17 cellular contexts compared by ENCODE assay signal in the genomic region with DNA sequence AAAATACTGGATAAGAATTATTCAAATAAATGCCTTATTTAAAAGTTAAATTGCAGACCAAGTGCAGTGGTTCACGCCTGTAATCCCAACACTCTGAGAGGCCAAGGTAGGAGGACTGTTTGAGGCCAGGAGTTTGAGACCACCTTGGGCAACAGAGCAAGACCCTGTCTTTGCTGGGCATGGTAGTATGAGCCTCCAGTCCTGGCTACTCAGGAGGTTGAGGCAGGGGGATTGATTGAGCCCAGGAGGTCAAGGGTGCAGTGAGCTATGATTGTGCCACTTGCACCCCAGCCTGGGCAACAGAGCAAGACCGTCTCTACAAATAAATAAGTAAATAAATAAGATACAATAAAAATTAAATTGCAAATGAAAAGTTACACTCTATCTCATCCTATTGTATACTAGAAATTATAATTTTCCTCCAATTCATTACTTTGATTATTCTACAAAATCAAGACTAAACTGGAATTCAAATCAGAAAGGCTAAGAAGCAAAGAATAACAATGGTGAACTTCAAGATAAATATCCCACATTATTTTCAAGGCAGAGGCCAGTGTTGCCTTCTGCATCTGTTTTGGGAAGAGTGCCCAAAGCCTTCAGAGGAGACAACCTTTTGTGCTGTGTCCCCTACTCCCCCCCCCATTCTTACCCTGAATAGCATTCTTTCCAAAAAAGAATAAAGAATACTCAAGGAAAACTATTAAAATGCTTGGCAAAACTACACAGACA.
DNase-seq lines count a peak whose midpoint lies in the region; ATAC-seq, FAIRE-seq and TF ChIP-seq lines count a peak whose summit lies in the region.
"Had no signal": no experiment of that assay in that cellular context is flagged by ENCODE, and none has a peak within 500 bp of the region (broad histone marks: within the 10 kb centered on the region; RNA-seq: fewer than 3 reads in every experiment).

No MANE protein-coding gene starts in this region.

- no peak for TF ChIP-seq CTCF in A549 (IDR thresholded peaks at IDR 0.05)
- TF ChIP-seq CTCF in body of pancreas (IDR thresholded peaks at IDR 0.05): no peak
- no peak for TF ChIP-seq CTCF in psoas muscle (IDR thresholded peaks at IDR 0.05)
- no peak for TF ChIP-seq CTCF in Peyer's patch (IDR thresholded peaks at IDR 0.05)

- WGBS in A549 (ENCODE audit: missing lambda C conversion rate): 89% methylated on average over 2 of the region's 2 CpGs
- 96 to 98% methylated on average over 2 of the region's 2 CpGs for WGBS in body of pancreas, 2 donors
- 90% methylated on average over 2 of the region's 2 CpGs for WGBS in right cardiac atrium
- WGBS in psoas muscle, 3 donors: 69 to 98% (median 98%) methylated on average over 2 of the region's 2 CpGs
- 67 to 98% methylated on average over 2 of the region's 2 CpGs for WGBS in aorta, 2 donors

- POLR2A ChIA-PET in A549 (lab: Yijun Ruan, JAX): no interaction called here

- no peak for FAIRE-seq in A549 (lab: Jason Lieb, UNC)

- TF ChIP-seq POLR2A in A549 (IDR thresholded peaks at IDR 0.05; ENCODE audit: low read length) (no peak), body of pancreas (IDR thresholded peaks at IDR 0.05) (no peak), Peyer's patch (IDR thresholded peaks at IDR 0.05) (no peak)

- TF ChIP-seq EP300 in A549 (IDR thresholded peaks at IDR 0.05): no peak

- no peaks in the 10 kb centered on the region for H3K36me3 ChIP-seq in body of pancreas (replicated peaks in 1 of 2; ENCODE audit: insufficient read depth in 1 of 2, low read depth in 2 of 2)
- H3K36me3 ChIP-seq in psoas muscle (ENCODE audit: insufficient read depth in 1 of 2, low read depth in 1 of 2): no peaks in the 10 kb centered on the region
- H3K36me3 ChIP-seq in Peyer's patch: no peaks in the 10 kb centered on the region
- no peaks in the 10 kb centered on the region for H3K36me3 ChIP-seq in aorta (ENCODE audit: control insufficient read depth in 1 of 2, insufficient read depth in 2 of 2, low read length in 1 of 2)
- H3K36me3 ChIP-seq: cardiac muscle cell, ovary, spleen had no signal

- H3K27me3 ChIP-seq in body of pancreas (no peaks in the 10 kb centered on the region), right cardiac atrium (ENCODE audit: control insufficient read depth, insufficient read depth) (no peaks in the 10 kb centered on the region), psoas muscle (ENCODE audit: insufficient read depth in 3 of 3, low read length in 2 of 3) (no peaks in the 10 kb centered on the region), Peyer's patch (no peaks in the 10 kb centered on the region), aorta (ENCODE audit: control insufficient read depth in 1 of 2, insufficient read depth in 2 of 2, low read length in 1 of 2) (no peaks in the 10 kb centered on the region)
- H3K27me3 ChIP-seq: cardiac muscle cell, ovary, spleen had no signal

- ATAC-seq in A549 (0 out of 6 replicates have a peak, but pooled peaks of 1 of the 2 experiments have one; percentile 22), body of pancreas (no peak), right cardiac atrium (peak; percentile 22 to 24), psoas muscle (no peak), aorta (ENCODE audit: low FRiP score) (no peak)

- H3K27ac ChIP-seq in A549 (peak overlapping the region; percentile 52 to 70), body of pancreas (peak overlapping the region; percentile 75 to 89 (median 78)), right cardiac atrium (ENCODE audit: low read length) (no peak overlapping the region), psoas muscle (peak overlapping the region; percentile 73), Peyer's patch (peak overlapping the region in 2 of 4 donors; percentile 46 to 50), aorta (ENCODE audit: low read depth in 1 of 2, low read length in 2 of 2) (no peak overlapping the region)
- H3K27ac ChIP-seq: cardiac muscle cell had no signal

- no peak for DNase-seq in A549 (ENCODE audit: low read depth in 1 of 2, low spot score in 1 of 2)
- no peak for DNase-seq in body of pancreas
- DNase-seq in right cardiac atrium: no peak
- DNase-seq in psoas muscle: no peak
- no peak for DNase-seq in Peyer's patch
- DNase-seq in HUDEP-2 (lab: John Stamatoyannopoulos, UW; ENCODE audit: unreplicated experiment in 76 of 76): no peak
- no peak for DNase-seq in aorta
- DNase-seq in glomerular visceral epithelial cell (ENCODE audit: extremely low spot score): no peak
- DNase-seq: activated CD4-positive, alpha-beta T cell treated with anti-CD3 and anti-CD28 coated beads for 1 hour; activated naive CD8-positive, alpha-beta T cell treated with anti-CD3 and anti-CD28 coated beads, Interleukin-2, amount 10 ng/mL, durations not matched to agents 7 days and 5 days; CD4-positive, CD25-positive, alpha-beta regulatory T cell; hippocampal formation; kidney glomerular epithelial cell; SK-N-SH; spleen had no signal

- peaks cover 15% of the 10 kb centered on the region for H3K4me1 ChIP-seq in A549
- H3K4me1 ChIP-seq in body of pancreas: peaks cover 21% of the 10 kb centered on the region
- peaks cover 2% of the 10 kb centered on the region for H3K4me1 ChIP-seq in right cardiac atrium (ENCODE audit: control insufficient read depth, insufficient read depth, low read length)
- H3K4me1 ChIP-seq in psoas muscle: peaks cover 13% of the 10 kb centered on the region
- no peaks in the 10 kb centered on the region for H3K4me1 ChIP-seq in Peyer's patch
- H3K4me1 ChIP-seq in aorta (ENCODE audit: control insufficient read depth in 1 of 2, insufficient read depth in 2 of 2, low read length in 2 of 2): peaks cover 0 to 2% of the 10 kb centered on the region in 2 donors

- CTCF ChIA-PET in A549 (lab: Yijun Ruan, JAX): interaction anchor here (0.7 kb wide), 1 partner anchor 56 kb away, joined by 4 read pairs; no protein-coding TSS in a partner anchor

- peak overlapping the region; percentile 35; the same call in 2 of the 3 replicates for H3K4me2 ChIP-seq in A549
- H3K4me2 ChIP-seq: SK-N-SH had no signal

- peaks cover 12% of the 10 kb centered on the region; the same call in 1 of the 3 replicates for H3K9me3 ChIP-seq in A549
- H3K9me3 ChIP-seq in body of pancreas: no peaks in the 10 kb centered on the region
- no peaks in the 10 kb centered on the region for H3K9me3 ChIP-seq in right cardiac atrium (ENCODE audit: control insufficient read depth, low read length)
- no peaks in the 10 kb centered on the region for H3K9me3 ChIP-seq in psoas muscle
- H3K9me3 ChIP-seq in Peyer's patch: peaks cover 0 to 6% (median 0%) of the 10 kb centered on the region in 4 donors
- no peaks in the 10 kb centered on the region for H3K9me3 ChIP-seq in aorta (ENCODE audit: control insufficient read depth, low read length)
- H3K9me3 ChIP-seq: ovary had no signal

- H3K4me3 ChIP-seq in A549 (no peak overlapping the region), body of pancreas (no peak overlapping the region), right cardiac atrium (ENCODE audit: low read length) (no peak overlapping the region), psoas muscle (no peak overlapping the region), Peyer's patch (no peak overlapping the region), aorta (ENCODE audit: low read length in 2 of 2) (no peak overlapping the region)
- H3K4me3 ChIP-seq: cardiac muscle cell, ovary, spleen had no signal

- TF ChIP-seq RAD21 in A549 (conservative IDR thresholded peaks at IDR 0.05 in 1 of 2, IDR thresholded peaks at IDR 0.05 in 1 of 2): no peak

- intact Hi-C loops in body of pancreas (cut with DNase I): loop anchor here (5.0 kb wide), 1 partner anchor 34 kb away; no protein-coding TSS in a partner anchor
- intact Hi-C loops in right cardiac atrium (cut with DNase I): loop anchor here in 1 of 4 donors (10.0 kb wide), 1 partner anchor 48 kb away; no protein-coding TSS in a partner anchor
- intact Hi-C loops in psoas muscle (cut with DNase I): loop anchor here (5.0 kb wide), 2 partner anchors 56 to 66 kb away; no protein-coding TSS in a partner anchor
- intact Hi-C loops in aorta (cut with DNase I): no loop called here

TF ChIP-seq in A549, 52 proteins besides CTCF, POLR2A, EP300 and RAD21:
- TF ChIP-seq BHLHE40 (IDR thresholded peaks at IDR 0.05; ENCODE audit: low read depth, low read length) (no peak), JUNB (IDR thresholded peaks at IDR 0.05) (no peak), ZNF302 (CRISPR knock-in tag; IDR thresholded peaks at IDR 0.05) (no peak), HEYL (CRISPR knock-in tag; IDR thresholded peaks at IDR 0.05) (no peak), ZC3H11A (IDR thresholded peaks at IDR 0.05) (no peak), CBX2 (IDR thresholded peaks at IDR 0.05; ENCODE audit: borderline replicate concordance, low read depth) (no peak), FOSB (CRISPR knock-in tag; IDR thresholded peaks at IDR 0.05) (no peak), TP53 (CRISPR knock-in tag; IDR thresholded peaks at IDR 0.05) (no peak), CBX8 (IDR thresholded peaks at IDR 0.05) (no peak), KDM5A (IDR thresholded peaks at IDR 0.05) (no peak), MAZ (IDR thresholded peaks at IDR 0.05; ENCODE audit: borderline replicate concordance, low read depth, low read length) (no peak), PHF8 (IDR thresholded peaks at IDR 0.05; ENCODE audit: borderline replicate concordance, low read depth) (no peak), FOSL2 (IDR thresholded peaks at IDR 0.05) (no peak), FOSL2 (CRISPR knock-in tag; IDR thresholded peaks at IDR 0.05) (no peak)
- TF ChIP-seq, protein P1, sequence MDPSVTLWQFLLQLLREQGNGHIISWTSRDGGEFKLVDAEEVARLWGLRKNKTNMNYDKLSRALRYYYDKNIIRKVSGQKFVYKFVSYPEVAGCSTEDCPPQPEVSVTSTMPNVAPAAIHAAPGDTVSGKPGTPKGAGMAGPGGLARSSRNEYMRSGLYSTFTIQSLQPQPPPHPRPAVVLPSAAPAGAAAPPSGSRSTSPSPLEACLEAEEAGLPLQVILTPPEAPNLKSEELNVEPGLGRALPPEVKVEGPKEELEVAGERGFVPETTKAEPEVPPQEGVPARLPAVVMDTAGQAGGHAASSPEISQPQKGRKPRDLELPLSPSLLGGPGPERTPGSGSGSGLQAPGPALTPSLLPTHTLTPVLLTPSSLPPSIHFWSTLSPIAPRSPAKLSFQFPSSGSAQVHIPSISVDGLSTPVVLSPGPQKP (IDR thresholded peaks at IDR 0.05; ENCODE audit: low read depth, low read length): no peak

Comparison
In these comparisons a context has a peak if more than half of its experiments do, and no peak if none do; other contexts are left out.
1. ATAC-seq: peak in right cardiac atrium (2 of 2); none in body of pancreas (single experiment), psoas muscle (0 of 4) and aorta (single experiment).
2. H3K27ac ChIP-seq: peak in A549 (2 of 2), body of pancreas (4 of 4) and psoas muscle (single experiment); none in right cardiac atrium (single experiment) and aorta (0 of 2).
3. intact Hi-C loops: an anchor here in body of pancreas (5.0 kb wide) and psoas muscle (5.0 kb wide); none called in aorta.